In genomic region chr16:65919116-65919515, GRCh38 we compare ENCODE assay signal across 22 cellular contexts.
"Had no signal": no experiment of that assay in that cellular context is flagged by ENCODE, and none has a peak within 500 bp of the region (broad histone marks: within the 10 kb centered on the region; RNA-seq: fewer than 3 reads in every experiment).

No MANE protein-coding gene starts in this region.

- H3K4me1 Mint-ChIP-seq: activated naive CD8-positive, alpha-beta T cell treated with anti-CD3 and anti-CD28 coated beads for 36 hours; immature natural killer cell had no signal

- DNase-seq: activated CD4-positive, alpha-beta T cell treated with anti-CD3 and anti-CD28 coated beads, Interleukin-2, amount 50 U/mL, for 4 hours; activated CD8-positive, alpha-beta memory T cell treated with anti-CD3 and anti-CD28 coated beads for 24 hours; activated CD8-positive, alpha-beta memory T cell treated with anti-CD3 and anti-CD28 coated beads, Interleukin-2, amount 50 U/mL, for 4 hours; activated naive CD4-positive, alpha-beta T cell; activated naive CD8-positive, alpha-beta T cell treated with anti-CD3 and anti-CD28 coated beads for 36 hours; activated T-cell treated with anti-CD3 and anti-CD28 coated beads, Interleukin-2, amount 50 U/mL, for 24 hours; cerebellar nuclear complex; immature natural killer cell; kidney glomerular epithelial cell; left ventricle myocardium inferior; spleen; stimulated activated CD4-positive, alpha-beta T cell treated with anti-CD3 and anti-CD28 coated beads, Interleukin-4, amount 100 ng/mL, for 24 hours; T1000; tibial artery had no signal

- H3K27ac ChIP-seq: breast epithelium, coronary artery, epithelial cell of prostate, left ventricle myocardium inferior, spleen, tibial artery had no signal

- H3K27me3 ChIP-seq: breast epithelium, tibial artery had no signal

- H3K4me3 ChIP-seq: breast epithelium, coronary artery, left ventricle myocardium inferior, spleen, tibial artery had no signal

- H3K36me3 Mint-ChIP-seq: activated naive CD8-positive, alpha-beta T cell treated with anti-CD3 and anti-CD28 coated beads for 36 hours; immature natural killer cell; natural killer cell treated with Interleukin-12 subunit alpha and Interleukin-12 subunit beta and Interleukin-15 and Interleukin-18, amount 100 ng/mL, for 72 hours; WTC11 had no signal

- H3K4me1 ChIP-seq: breast epithelium, left ventricle myocardium inferior, spleen, tibial artery had no signal

- H3K27ac Mint-ChIP-seq: activated naive CD8-positive, alpha-beta T cell treated with anti-CD3 and anti-CD28 coated beads for 36 hours; activated T-cell treated with anti-CD3 and anti-CD28 coated beads, Interleukin-2, amount 50 U/mL, for 24 hours; activated T-helper 2 cell treated with anti-CD3 and anti-CD28 coated beads, Interferon-gamma antibody, Interleukin-2, Interleukin-4, amounts not matched to agents 10 μg/mL and 5 μg/mL and 100 μg/mL, durations not matched to agents 14 hours and 24 hours and 36 hours; immature natural killer cell; natural killer cell treated with Interleukin-12 subunit alpha and Interleukin-12 subunit beta and Interleukin-15 and Interleukin-18, amount 100 ng/mL, for 72 hours; stimulated activated naive CD8-positive, alpha-beta T cell treated with anti-CD3 and anti-CD28 coated beads, Interleukin-15, Interleukin-2, amounts not matched to agents 100 ng/mL and 50 ng/mL, for 24 hours; T-helper 1 cell treated with Interleukin-12 subunit alpha and Interleukin-12 subunit beta and Interleukin-4 antibody, amounts not matched to agents 30 μg/mL and 1 μg/mL, for 36 hours; WTC11 had no signal

- H3K9me3 ChIP-seq: breast epithelium, left ventricle myocardium inferior, spleen, tibial artery had no signal

- H3K4me3 Mint-ChIP-seq: activated naive CD8-positive, alpha-beta T cell treated with anti-CD3 and anti-CD28 coated beads for 36 hours; activated T-cell treated with anti-CD3 and anti-CD28 coated beads, Interleukin-2, amount 50 U/mL, for 24 hours; immature natural killer cell; natural killer cell treated with Interleukin-12 subunit alpha and Interleukin-12 subunit beta and Interleukin-15 and Interleukin-18, amount 100 ng/mL, for 72 hours; stimulated activated naive CD8-positive, alpha-beta T cell treated with anti-CD3 and anti-CD28 coated beads, Interleukin-15, Interleukin-2, amounts not matched to agents 100 ng/mL and 50 ng/mL, for 24 hours; T-helper 1 cell treated with Interleukin-12 subunit alpha and Interleukin-12 subunit beta and Interleukin-4 antibody, amounts not matched to agents 30 μg/mL and 1 μg/mL, for 36 hours; WTC11 had no signal

- H3K36me3 ChIP-seq: breast epithelium, left ventricle myocardium inferior, spleen, tibial artery had no signal

- H3K9me3 Mint-ChIP-seq: activated T-cell treated with anti-CD3 and anti-CD28 coated beads, Interleukin-2, amount 50 U/mL, for 24 hours; activated T-helper 2 cell treated with anti-CD3 and anti-CD28 coated beads, Interferon-gamma antibody, Interleukin-2, Interleukin-4, amounts not matched to agents 10 μg/mL and 5 μg/mL and 100 μg/mL, durations not matched to agents 14 hours and 24 hours and 36 hours; natural killer cell treated with Interleukin-12 subunit alpha and Interleukin-12 subunit beta and Interleukin-15 and Interleukin-18, amount 100 ng/mL, for 72 hours; stimulated activated naive CD8-positive, alpha-beta T cell treated with anti-CD3 and anti-CD28 coated beads, Interleukin-15, Interleukin-2, amounts not matched to agents 100 ng/mL and 50 ng/mL, for 24 hours; T-helper 1 cell treated with Interleukin-12 subunit alpha and Interleukin-12 subunit beta and Interleukin-4 antibody, amounts not matched to agents 30 μg/mL and 1 μg/mL, for 36 hours; WTC11 had no signal
